In genomic region chr10:114437456-114438292, GRCh38 we compare ENCODE assay signal across 8 cellular contexts. TPM values are rescaled to one million over a fixed set of nuclear protein-coding genes. Genes with fewer than 3 reads are reported as not detected.
DNase-seq lines count a peak whose midpoint lies in the region; TF ChIP-seq lines count a peak whose summit lies in the region.

No MANE protein-coding gene starts in this region.

- H3K36me3 ChIP-seq in SU-DHL-6 (ENCODE audit: low read length): no peaks in the 10 kb centered on the region

- TF ChIP-seq CTCF in GM13976 (IDR thresholded peaks at IDR 0.05; ENCODE audit: borderline replicate concordance, control extremely low read depth, extremely low read depth, insufficient read depth, missing control alignments): no peak
- peak; percentile 17 for TF ChIP-seq CTCF in SU-DHL-6 (IDR thresholded peaks at IDR 0.05; ENCODE audit: insufficient read depth, low read length, poor library complexity, severe bottlenecking)

- H3K4me3 ChIP-seq in SU-DHL-6 (ENCODE audit: insufficient read depth, low read length, poor library complexity, severe bottlenecking): no peak overlapping the region

- DNase-seq in A172 (ENCODE audit: low spot score) (peak; percentile 23), GM13976 (ENCODE audit: low spot score) (peak; percentile 42), iPS-NIHi11 (ENCODE audit: low spot score) (peak; percentile 63), SHP77 treated with DMSO at 0.1 percent for 48 hours (lab: John Stamatoyannopoulos, UW) (no peak), pons (ENCODE audit: low spot score) (no peak), T-helper 9 cell (no peak)
- no peak for DNase-seq in activated CD4-positive, alpha-beta T cell treated with anti-CD3 and anti-CD28 coated beads for 48 hours

- no peaks in the 10 kb centered on the region for H3F3A ChIP-seq in SU-DHL-6 (ENCODE audit: insufficient read depth)

- no peaks in the 10 kb centered on the region for H3K27me3 ChIP-seq in SU-DHL-6 (ENCODE audit: low read length)

- no peak overlapping the region for H3K4me2 ChIP-seq in SU-DHL-6 (ENCODE audit: low read depth, low read length, poor library complexity, severe bottlenecking)

- H3K79me2 ChIP-seq in SU-DHL-6 (ENCODE audit: insufficient read depth, low read length): no peaks in the 10 kb centered on the region

- no peak overlapping the region for H3K27ac ChIP-seq in SU-DHL-6 (ENCODE audit: low read depth, low read length)

- in situ Hi-C loops in GM13976 (cut with MboI; ENCODE audit: low sequenced_read_pairs, unreplicated experiment): no loop called here

- H3K9ac ChIP-seq in SU-DHL-6 (ENCODE audit: low read length): no peak overlapping the region

- no peaks in the 10 kb centered on the region for H3K9me2 ChIP-seq in SU-DHL-6 (replicated peaks; ENCODE audit: insufficient read depth, low read length)

- H4K20me1 ChIP-seq in SU-DHL-6 (ENCODE audit: low read depth, low read length): no peaks in the 10 kb centered on the region

- H3K9me3 ChIP-seq in SU-DHL-6 (ENCODE audit: insufficient read depth, low read length): no peaks in the 10 kb centered on the region

- H2AFZ ChIP-seq in SU-DHL-6 (ENCODE audit: low read depth, low read length, severe bottlenecking): no peak overlapping the region

RNA-seq across cellular contexts. Expression of gene AFAP1L2, which starts 33.4 kb away (rescaled TPM):
- total RNA-seq in A172 (2014; rRNA removed; shearing (Covaris generic)): 0.50 and 1.4 TPM in 2 replicates

Comparison
In these comparisons a context has a peak if more than half of its experiments do, and no peak if none do; other contexts are left out.
1. DNase-seq: peak in A172 (single experiment), GM13976 (single experiment) and iPS-NIHi11 (single experiment); none in SHP77 treated with DMSO at 0.1 percent for 48 hours (single experiment), pons (single experiment), T-helper 9 cell (single experiment) and activated CD4-positive, alpha-beta T cell treated with anti-CD3 and anti-CD28 coated beads for 48 hours (single experiment).